1 cellular context compared by ENCODE assay signal in the genomic region with DNA sequence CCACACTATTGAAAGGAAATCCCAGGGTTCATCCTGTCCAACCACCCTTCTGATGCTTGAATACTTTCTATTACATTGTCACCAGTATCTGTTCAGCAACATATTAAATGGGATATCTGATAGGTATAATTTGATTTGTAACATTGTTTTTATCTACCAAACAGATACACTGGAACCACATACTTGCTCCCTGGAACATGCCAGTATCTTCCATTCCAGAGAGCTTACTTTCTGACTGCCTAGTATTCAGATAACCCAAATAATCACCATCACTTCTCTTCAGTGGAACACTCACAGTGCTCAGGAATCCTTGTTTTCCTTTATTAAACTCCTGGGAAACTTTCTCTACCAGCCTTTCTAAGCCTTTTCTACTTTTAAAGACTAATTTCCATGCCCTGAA.
TF ChIP-seq lines count a peak whose summit lies in the region.

No MANE protein-coding gene starts in this region.

TF ChIP-seq in SK-N-SH, 30 proteins besides CTCF, POLR2A, EP300 and RAD21:
- TF ChIP-seq GATA2 (CRISPR knock-in tag; IDR thresholded peaks at IDR 0.05) = no peak; the same call in 1 of the 2 replicates
- TF ChIP-seq ELF1 (IDR thresholded peaks at IDR 0.05) = no peak
- no peak for TF ChIP-seq MXI1 (IDR thresholded peaks at IDR 0.05; ENCODE audit: low read depth, low read length)
- TF ChIP-seq, protein P1, sequence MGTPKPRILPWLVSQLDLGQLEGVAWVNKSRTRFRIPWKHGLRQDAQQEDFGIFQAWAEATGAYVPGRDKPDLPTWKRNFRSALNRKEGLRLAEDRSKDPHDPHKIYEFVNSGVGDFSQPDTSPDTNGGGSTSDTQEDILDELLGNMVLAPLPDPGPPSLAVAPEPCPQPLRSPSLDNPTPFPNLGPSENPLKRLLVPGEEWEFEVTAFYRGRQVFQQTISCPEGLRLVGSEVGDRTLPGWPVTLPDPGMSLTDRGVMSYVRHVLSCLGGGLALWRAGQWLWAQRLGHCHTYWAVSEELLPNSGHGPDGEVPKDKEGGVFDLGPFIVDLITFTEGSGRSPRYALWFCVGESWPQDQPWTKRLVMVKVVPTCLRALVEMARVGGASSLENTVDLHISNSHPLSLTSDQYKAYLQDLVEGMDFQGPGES (IDR thresholded peaks at IDR 0.05; ENCODE audit: low read depth, low read length) = no peak
- TF ChIP-seq TAF1 (IDR thresholded peaks at IDR 0.05; ENCODE audit: borderline replicate concordance, low read depth, low read length) = no peak
- TF ChIP-seq TCF12 (IDR thresholded peaks at IDR 0.05) = no peak
- no peak for TF ChIP-seq EZH2phosphoT487 (IDR thresholded peaks at IDR 0.05; ENCODE audit: borderline replicate concordance, low read depth)
- TF ChIP-seq SMC3 (IDR thresholded peaks at IDR 0.05; ENCODE audit: low read depth, low read length) = no peak
TF ChIP-seq in SK-N-SH: peak in this region for 0.
